21 cellular contexts compared by ENCODE assay signal in the genomic region with DNA sequence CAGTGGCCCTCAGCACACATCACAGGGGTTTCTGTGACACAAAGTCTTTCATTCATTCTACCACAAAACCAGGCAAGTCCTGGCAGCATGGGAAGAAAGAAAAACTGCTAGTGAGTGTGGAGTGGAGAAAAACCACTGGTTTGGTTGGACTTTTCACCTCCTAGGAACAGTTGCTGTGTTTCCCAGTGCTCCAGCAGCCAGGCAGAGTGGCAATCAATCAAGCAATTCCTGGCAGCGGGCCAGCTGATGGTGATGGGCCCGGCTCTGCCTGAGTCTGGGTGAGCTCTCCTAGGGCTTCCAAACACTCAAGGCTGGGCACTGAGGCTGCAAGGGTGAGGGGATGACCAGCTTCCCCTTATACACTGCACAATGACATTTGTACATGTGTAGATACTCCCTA.
DNase-seq lines count a peak whose midpoint lies in the region; ATAC-seq, FAIRE-seq and TF ChIP-seq lines count a peak whose summit lies in the region.
"Had no signal": no experiment of that assay in that cellular context is flagged by ENCODE, and none has a peak within 500 bp of the region (broad histone marks: within the 10 kb centered on the region; RNA-seq: fewer than 3 reads in every experiment).

No MANE protein-coding gene starts in this region.

- H3K4me2 ChIP-seq in K562 (ENCODE audit: insufficient read depth, low read length): no peak overlapping the region

- TF ChIP-seq EP300 in Ishikawa (IDR thresholded peaks at IDR 0.05; ENCODE audit: borderline replicate concordance) (no peak), K562 (IDR thresholded peaks at IDR 0.05; ENCODE audit: low read length) (no peak)

- no peaks in the 10 kb centered on the region for H3K9me1 ChIP-seq in K562 (ENCODE audit: control insufficient read depth, insufficient read depth, low read length)

- no peak overlapping the region for H3K27ac ChIP-seq in K562 (ENCODE audit: extremely low read depth, low read depth, low read length)
- H3K27ac ChIP-seq: cardiac muscle cell, neutrophil had no signal

- BruUV-seq in K562 (replicated peaks; lab: Mats Ljungman, UMichigan): no TSS peak

- intact Hi-C loops in K562 (cut with micrococcal nuclease) (no loop called here), mucosa of descending colon (cut with DNase I, micrococcal nuclease) (no loop called here)

- in situ Hi-C loops in K562 (cut with MboI): no loop called here

- no peaks in the 10 kb centered on the region for H4K20me1 ChIP-seq in K562 (replicated peaks; ENCODE audit: control insufficient read depth, insufficient read depth, low read length)

- no peak overlapping the region for H2AFZ ChIP-seq in K562 (ENCODE audit: low read depth, low read length)

- no peak for ATAC-seq in K562
- ATAC-seq in HG03521 (IDR thresholded peaks at IDR 0.05; ENCODE audit: unreplicated experiment): no peak
- no peak for ATAC-seq in mucosa of descending colon
- no peak for ATAC-seq in HG03354 (IDR thresholded peaks at IDR 0.05; ENCODE audit: poor library complexity, severe bottlenecking, unreplicated experiment)
- ATAC-seq: sciatic nerve, T-helper 17 cell, WTC11 had no signal

- H3K4me3 ChIP-seq in BE2C (ENCODE audit: low read depth, low read length) (no peak overlapping the region), K562 (no peak overlapping the region), mucosa of descending colon (no peak overlapping the region)
- H3K4me3 ChIP-seq: cardiac muscle cell had no signal

- WGBS in K562 (ENCODE audit: insufficient coverage, low coverage, missing lambda C conversion rate): 0% methylated on average over 2 of the region's 2 CpGs

- no peak for FAIRE-seq in K562 (lab: Jason Lieb, UNC)
- FAIRE-seq: D721Med, GM18507, HTR-8/SVneo had no signal

- CTCF ChIA-PET in K562 (lab: Yijun Ruan, JAX; ENCODE audit: low intra/inter-chr PET ratio): no interaction called here

- H3K79me2 ChIP-seq in K562 (ENCODE audit: control insufficient read depth, insufficient read depth, low read length): no peaks in the 10 kb centered on the region

- H3K9me3 ChIP-seq in BE2C (peaks cover 4% of the 10 kb centered on the region; the same call in 1 of the 2 replicates), K562 (replicated peaks; ENCODE audit: control insufficient read depth, insufficient read depth, low read depth, low read length) (no peaks in the 10 kb centered on the region), mucosa of descending colon (no peaks in the 10 kb centered on the region)
- H3K9me3 ChIP-seq: neutrophil had no signal

- H3K4me1 ChIP-seq in BE2C (peaks cover 38% of the 10 kb centered on the region), K562 (replicated peaks in 1 of 2; ENCODE audit: control insufficient read depth in 2 of 2, insufficient read depth in 2 of 2, low read length in 2 of 2) (no peaks in the 10 kb centered on the region), mucosa of descending colon (ENCODE audit: low read depth) (no peaks in the 10 kb centered on the region)

- no peak for TF ChIP-seq POLR2A in K562 (conservative IDR thresholded peaks at IDR 0.05)

- POLR2A ChIA-PET in K562 (lab: Yijun Ruan, JAX): no interaction called here

- TF ChIP-seq CTCF in BE2C (IDR thresholded peaks at IDR 0.05; ENCODE audit: low read depth, low read length) (no peak), K562 (IDR thresholded peaks at IDR 0.05 in 2 of 3, conservative IDR thresholded peaks at IDR 0.05 in 1 of 3; ENCODE audit: insufficient read depth in 2 of 3, low read depth in 1 of 3, low read length in 3 of 3) (no peak), mucosa of descending colon (IDR thresholded peaks at IDR 0.05) (no peak)

- DNase-seq in BE2C (peak; percentile 91), NCI-H2227 treated with DMSO at 0.1 percent for 48 hours (lab: John Stamatoyannopoulos, UW) (peak; percentile 34), K562 (ENCODE audit: extremely low read depth in 1 of 4, low spot score in 3 of 4) (no peak), mucosa of descending colon (no peak)
- DNase-seq in activated CD4-positive, CD25-positive, alpha-beta regulatory T cell treated with anti-CD3 and anti-CD28 coated beads, Interleukin-2, amount 50 U/mL, for 72 hours: no peak
- DNase-seq: effector CD4-positive, alpha-beta T cell; H9; midbrain; stimulated activated CD4-positive, alpha-beta T cell treated with anti-CD3 and anti-CD28 coated beads, Interleukin-2, amount 100 ng/mL, for 24 hours; substantia nigra; T-helper 17 cell had no signal

- no peak for TF ChIP-seq RAD21 in Ishikawa (IDR thresholded peaks at IDR 0.05; ENCODE audit: low read depth)
- no peak for TF ChIP-seq RAD21 in K562 (CRISPR knock-in tag; conservative IDR thresholded peaks at IDR 0.05 in 1 of 2, IDR thresholded peaks at IDR 0.05 in 1 of 2)

- H3K36me3 ChIP-seq in BE2C (no peaks in the 10 kb centered on the region), K562 (ENCODE audit: control insufficient read depth, insufficient read depth, low read length) (no peaks in the 10 kb centered on the region), mucosa of descending colon (ENCODE audit: low read depth) (no peaks in the 10 kb centered on the region)
- H3K36me3 ChIP-seq: cardiac muscle cell, neutrophil had no signal

- H3K9ac ChIP-seq in K562 (ENCODE audit: insufficient read depth in 1 of 2, low read depth in 2 of 2, low read length in 2 of 2): no peak overlapping the region

- H3K27me3 ChIP-seq in BE2C (no peaks in the 10 kb centered on the region), K562 (ENCODE audit: control insufficient read depth in 2 of 2, insufficient read depth in 2 of 2, low read length in 2 of 2) (peaks cover 0 to 6% of the 10 kb centered on the region in 2 experiments; a peak in 1 of 5 replicates)
- H3K27me3 ChIP-seq: cardiac muscle cell had no signal

TF ChIP-seq in Ishikawa, 13 proteins besides CTCF, POLR2A, EP300 and RAD21:
- TF ChIP-seq TCF12 (IDR thresholded peaks at IDR 0.05; ENCODE audit: low read depth): no peak
- peak; percentile 35; the same call in 1 of the 2 replicates for TF ChIP-seq NFIC (IDR thresholded peaks at IDR 0.05)

TF ChIP-seq in K562, 482 proteins besides CTCF, POLR2A, EP300 and RAD21:
- TF ChIP-seq NFIX (CRISPR knock-in tag; IDR thresholded peaks at IDR 0.05; ENCODE audit: low read depth): peak; percentile 33; the same call in 1 of the 2 replicates
- no peak for TF ChIP-seq FOXK2 (conservative IDR thresholded peaks at IDR 0.05 in 1 of 2, IDR thresholded peaks at IDR 0.05 in 1 of 2; ENCODE audit: low read depth in 2 of 2)
- TF ChIP-seq ZZZ3 (IDR thresholded peaks at IDR 0.05): no peak
- peak; percentile 84 for TF ChIP-seq NFIC (IDR thresholded peaks at IDR 0.05)

Comparison
In these comparisons a context has a peak if more than half of its experiments do, and no peak if none do; other contexts are left out.
1. DNase-seq: peak in BE2C (single experiment) and NCI-H2227 treated with DMSO at 0.1 percent for 48 hours (single experiment); none in K562 (0 of 4), activated CD4-positive, CD25-positive, alpha-beta regulatory T cell treated with anti-CD3 and anti-CD28 coated beads, Interleukin-2, amount 50 U/mL, for 72 hours (single experiment) and mucosa of descending colon (0 of 3).